ENCODE assay signal across 8 cellular contexts in the genomic region with DNA sequence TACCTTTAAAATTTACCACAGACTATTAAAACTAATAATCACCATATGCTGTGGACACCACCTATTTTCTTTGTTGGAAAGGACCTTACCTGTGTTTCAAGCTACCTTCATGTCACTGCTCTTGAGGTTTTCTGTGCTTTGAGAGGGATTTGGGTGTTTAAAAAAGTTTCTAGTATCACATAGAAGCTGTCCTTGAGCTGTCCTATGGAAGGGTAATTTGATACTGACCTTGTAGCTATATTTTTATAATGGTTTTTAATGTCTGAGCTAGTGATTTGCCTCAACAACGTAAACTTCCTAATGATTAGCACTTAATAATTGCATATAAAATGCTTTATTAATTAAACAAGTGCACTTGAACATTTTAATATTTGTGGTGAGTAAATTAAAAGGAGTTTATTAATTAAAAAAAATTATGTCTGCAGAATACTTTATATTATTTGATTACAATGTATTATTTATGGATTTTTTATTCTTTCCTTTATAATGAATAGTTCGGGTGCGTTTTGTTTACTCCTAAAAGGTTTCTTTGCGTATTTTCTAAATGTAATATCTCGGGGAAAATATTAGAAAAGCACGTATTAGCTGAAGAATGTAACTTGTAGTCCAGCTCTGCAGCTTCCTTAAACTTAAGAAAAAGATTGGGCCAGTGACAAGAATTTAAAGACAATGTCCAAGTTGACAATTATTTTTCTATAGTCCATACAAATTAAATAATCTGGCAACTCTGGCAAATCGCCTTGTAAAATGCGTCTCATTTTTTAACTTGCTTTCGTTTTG. TPM values are rescaled to one million over a fixed set of nuclear protein-coding genes. Genes with fewer than 3 reads are reported as not detected.
DNase-seq lines count a peak whose midpoint lies in the region.
"Had no signal": no experiment of that assay in that cellular context is flagged by ENCODE, and none has a peak within 500 bp of the region (broad histone marks: within the 10 kb centered on the region; RNA-seq: fewer than 3 reads in every experiment).

No MANE protein-coding gene starts in this region.

- H3K9ac ChIP-seq in skeletal muscle tissue (ENCODE audit: low read depth in 1 of 3, low read length in 3 of 3) = peak overlapping the region; percentile 47 to 76 (median 60)

- peak overlapping the region; percentile 22 to 78 (median 69) for H3K4me3 ChIP-seq in skeletal muscle tissue (ENCODE audit: low read length in 3 of 3)

- H3K9me3 ChIP-seq in skeletal muscle tissue (ENCODE audit: control insufficient read depth in 3 of 3, low read length in 3 of 3) = no peaks in the 10 kb centered on the region

- peaks cover 19 to 63% (median 31%) of the 10 kb centered on the region in 3 donors for H3K27me3 ChIP-seq in skeletal muscle tissue (ENCODE audit: control insufficient read depth in 3 of 3, insufficient read depth in 3 of 3, low read length in 3 of 3)

- H3K36me3 ChIP-seq in skeletal muscle tissue (ENCODE audit: control insufficient read depth in 3 of 3, insufficient read depth in 3 of 3, low read length in 3 of 3) = peaks cover 0 to 2% (median 0%) of the 10 kb centered on the region in 3 donors

- peak overlapping the region; percentile 78 for H3K27ac ChIP-seq in skeletal muscle tissue (ENCODE audit: low read depth, low read length)

- DNase-seq in NCI-H748 treated with DMSO at 0.1 percent for 48 hours (lab: John Stamatoyannopoulos, UW) (peak; percentile 26), NCI-H748 (lab: John Stamatoyannopoulos, UW; ENCODE audit: unreplicated experiment) (no peak), dermis blood vessel endothelial cell (peak; percentile 40), NCI-H345 (lab: John Stamatoyannopoulos, UW) (no peak)
- no peak for DNase-seq in stimulated activated CD4-positive, alpha-beta T cell treated with anti-CD3 and anti-CD28 coated beads, Interleukin-2, amount 100 ng/mL, for 24 hours
- DNase-seq: 8988T; activated CD4-positive, CD25-positive, alpha-beta regulatory T cell had no signal

- peaks cover 9 to 31% (median 10%) of the 10 kb centered on the region in 3 donors for H3K4me1 ChIP-seq in skeletal muscle tissue (ENCODE audit: control insufficient read depth in 3 of 3, insufficient read depth in 3 of 3, low read length in 3 of 3)

RNA-seq across cellular contexts. Expression of a gene that starts 2.3 kb away (rescaled TPM):
- total RNA-seq in dermis blood vessel endothelial cell (30.3 and 33.0 TPM in 2 replicates), skeletal muscle tissue (18.8 TPM)

RNA-seq across cellular contexts. Expression of a gene that starts 9.3 kb away (rescaled TPM):
- total RNA-seq in dermis blood vessel endothelial cell (24.5 and 28.4 TPM in 2 replicates), skeletal muscle tissue (5.7 TPM)

RNA-seq across cellular contexts. Expression of a gene that starts 15.2 kb away (rescaled TPM):
- total RNA-seq in dermis blood vessel endothelial cell (7.7 and 15.2 TPM in 2 replicates), skeletal muscle tissue (0.52 TPM)

RNA-seq across cellular contexts. Expression of a gene that starts 19.5 kb away (rescaled TPM):
- 6.1 and 8.8 TPM in 2 replicates for total RNA-seq in dermis blood vessel endothelial cell
- total RNA-seq in skeletal muscle tissue = 1.0 TPM

RNA-seq across cellular contexts. Expression of a gene that starts 24.7 kb away (rescaled TPM):
- total RNA-seq in dermis blood vessel endothelial cell = 0.17 TPM in 1 of 2 replicates, not detected in the other
- not detected for total RNA-seq in skeletal muscle tissue

Comparison
In these comparisons a context has a peak if more than half of its experiments do, and no peak if none do; other contexts are left out.
1. DNase-seq: peak in NCI-H748 treated with DMSO at 0.1 percent for 48 hours (single experiment) and dermis blood vessel endothelial cell (single experiment); none in NCI-H748 (single experiment), NCI-H345 (single experiment) and stimulated activated CD4-positive, alpha-beta T cell treated with anti-CD3 and anti-CD28 coated beads, Interleukin-2, amount 100 ng/mL, for 24 hours (0 of 2).